In the genomic region with DNA sequence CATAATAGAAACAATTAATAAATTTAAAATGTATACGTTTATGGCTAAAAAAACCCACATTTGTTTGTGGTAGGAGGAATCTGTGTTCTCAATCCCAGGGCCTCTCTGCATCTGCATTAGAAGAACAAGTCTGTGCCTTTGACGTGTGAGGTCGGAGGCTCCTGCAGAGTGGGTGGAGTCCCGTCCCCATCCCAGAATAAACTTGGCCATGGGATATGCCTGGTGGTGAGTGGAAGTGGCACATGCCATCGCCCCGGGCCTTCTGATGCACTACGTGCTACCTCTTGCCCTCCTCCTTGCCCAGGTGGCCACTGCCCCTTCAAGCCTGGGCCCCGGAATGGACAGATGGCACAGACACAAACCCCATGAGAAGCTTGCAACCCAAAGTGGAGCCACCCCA, we compare ENCODE assay signal across 20 cellular contexts.
"Had no signal": no experiment of that assay in that cellular context is flagged by ENCODE, and none has a peak within 500 bp of the region (broad histone marks: within the 10 kb centered on the region; RNA-seq: fewer than 3 reads in every experiment).

No MANE protein-coding gene starts in this region.

- H3K27me3 ChIP-seq: body of pancreas, colonic mucosa, left lung, transverse colon had no signal

- DNase-seq: activated B cell treated with CpG ODN at 0.5 μM for 24 hours; activated CD4-positive, alpha-beta T cell treated with anti-CD3 and anti-CD28 coated beads, Interleukin-2, amount 50 U/mL, for 48 hours; activated CD8-positive, alpha-beta memory T cell treated with anti-CD3 and anti-CD28 coated beads for 24 hours; activated effector memory CD4-positive, alpha-beta T cell treated with Interleukin-2 at 50 U/mL for 16 hours; activated naive CD4-positive, alpha-beta T cell treated with Interleukin-2 at 50 U/mL for 16 hours; aorta; body of pancreas; colonic mucosa; effector CD8-positive, alpha-beta T cell; left lung; lower lobe of right lung; mesenchymal stem cell; right cardiac atrium; stimulated activated CD4-positive, alpha-beta T cell treated with anti-CD3 and anti-CD28 coated beads, Interleukin-15, amount 100 ng/mL, for 24 hours; stimulated activated CD4-positive, alpha-beta T cell treated with anti-CD3 and anti-CD28 coated beads, Interleukin-2, amount 100 ng/mL, for 24 hours; stimulated activated naive CD4-positive, alpha-beta T cell; T-helper 17 cell; transverse colon had no signal

- H3K4me3 Mint-ChIP-seq: activated B cell treated with CpG ODN at 0.5 μM for 24 hours; activated naive CD8-positive, alpha-beta T cell; natural killer cell treated with Interleukin-12 subunit alpha and Interleukin-12 subunit beta and Interleukin-15 and Interleukin-18, amount 100 ng/mL, for 72 hours; T-helper 17 cell had no signal

- H3K4me1 Mint-ChIP-seq: activated B cell treated with CpG ODN at 0.5 μM for 24 hours, T-helper 17 cell had no signal

- H3K36me3 Mint-ChIP-seq: activated naive CD8-positive, alpha-beta T cell; natural killer cell treated with Interleukin-12 subunit alpha and Interleukin-12 subunit beta and Interleukin-15 and Interleukin-18, amount 100 ng/mL, for 72 hours had no signal

- H3K27ac Mint-ChIP-seq: activated B cell treated with CpG ODN at 0.5 μM for 24 hours; activated naive CD8-positive, alpha-beta T cell; natural killer cell treated with Interleukin-12 subunit alpha and Interleukin-12 subunit beta and Interleukin-15 and Interleukin-18, amount 100 ng/mL, for 72 hours; T-helper 17 cell had no signal

- H3K4me3 ChIP-seq: body of pancreas, colonic mucosa, left lung, lower lobe of right lung, transverse colon had no signal

- H3K4me1 ChIP-seq: body of pancreas, colonic mucosa, left lung, lower lobe of right lung had no signal

- H3K27ac ChIP-seq: body of pancreas, colonic mucosa, left lung, lower lobe of right lung, transverse colon had no signal

- H3K9me3 ChIP-seq: body of pancreas, colonic mucosa, left lung, lower lobe of right lung, transverse colon had no signal

- H3K36me3 ChIP-seq: colonic mucosa, left lung, lower lobe of right lung, transverse colon had no signal

- H3K9me3 Mint-ChIP-seq: activated B cell treated with CpG ODN at 0.5 μM for 24 hours; natural killer cell treated with Interleukin-12 subunit alpha and Interleukin-12 subunit beta and Interleukin-15 and Interleukin-18, amount 100 ng/mL, for 72 hours had no signal
